22 cellular contexts compared by ENCODE assay signal in the genomic region with DNA sequence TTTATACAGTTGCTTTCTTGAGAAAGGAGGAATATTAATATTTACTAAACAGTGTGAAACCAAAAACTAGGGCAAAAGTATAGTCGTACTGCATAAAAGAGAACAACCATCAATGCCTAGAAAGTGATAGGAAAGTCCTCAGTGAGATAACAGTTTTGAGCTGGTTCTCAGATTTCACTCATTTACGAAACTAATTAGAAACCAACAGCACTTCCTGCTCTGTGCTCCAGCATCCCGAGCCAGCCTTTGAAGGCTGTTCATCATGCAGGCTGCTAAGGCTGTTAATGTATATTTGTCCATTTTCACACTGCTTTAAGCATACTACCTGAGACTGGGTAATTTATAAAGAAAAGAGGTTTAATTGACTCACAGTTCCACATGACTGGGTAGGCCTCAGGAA.
"Had no signal": no experiment of that assay in that cellular context is flagged by ENCODE, and none has a peak within 500 bp of the region (broad histone marks: within the 10 kb centered on the region; RNA-seq: fewer than 3 reads in every experiment).

No MANE protein-coding gene starts in this region.

- H3K9me3 ChIP-seq: MG63 had no signal

- H3K36me3 ChIP-seq: adrenal gland, MG63 had no signal

- H3K27ac ChIP-seq: adrenal gland, VCaP had no signal

- H3K27me3 Mint-ChIP-seq: activated CD4-positive, alpha-beta T cell treated with anti-CD3 and anti-CD28 coated beads for 36 hours; activated CD8-positive, alpha-beta T cell treated with anti-CD3 and anti-CD28 coated beads for 36 hours; activated naive CD8-positive, alpha-beta T cell treated with anti-CD3 and anti-CD28 coated beads, Interleukin-2, amount 10 ng/mL, durations not matched to agents 7 days and 5 days; T-helper 17 cell had no signal

- H3K4me3 Mint-ChIP-seq: activated CD4-positive, alpha-beta T cell treated with anti-CD3 and anti-CD28 coated beads for 36 hours; activated CD8-positive, alpha-beta T cell treated with anti-CD3 and anti-CD28 coated beads for 36 hours; activated naive CD8-positive, alpha-beta T cell treated with anti-CD3 and anti-CD28 coated beads, Interleukin-2, amount 10 ng/mL, durations not matched to agents 7 days and 5 days; T-helper 17 cell had no signal

- H3K4me3 ChIP-seq: adrenal gland, MG63 had no signal

- H3K4me1 ChIP-seq: adrenal gland had no signal

- H3K27ac Mint-ChIP-seq: activated CD4-positive, alpha-beta T cell treated with anti-CD3 and anti-CD28 coated beads for 36 hours; activated CD8-positive, alpha-beta T cell treated with anti-CD3 and anti-CD28 coated beads for 36 hours; activated naive CD8-positive, alpha-beta T cell treated with anti-CD3 and anti-CD28 coated beads, Interleukin-2, amount 10 ng/mL, durations not matched to agents 7 days and 5 days; T-helper 17 cell had no signal

- H3K36me3 Mint-ChIP-seq: activated naive CD8-positive, alpha-beta T cell treated with anti-CD3 and anti-CD28 coated beads, Interleukin-2, amount 10 ng/mL, durations not matched to agents 7 days and 5 days had no signal

- H3K27me3 ChIP-seq: adrenal gland, MG63 had no signal

- H3K4me1 Mint-ChIP-seq: activated CD4-positive, alpha-beta T cell treated with anti-CD3 and anti-CD28 coated beads for 36 hours; activated naive CD8-positive, alpha-beta T cell treated with anti-CD3 and anti-CD28 coated beads, Interleukin-2, amount 10 ng/mL, durations not matched to agents 7 days and 5 days; T-helper 17 cell had no signal

- DNase-seq: activated CD4-positive, alpha-beta T cell treated with anti-CD3 and anti-CD28 coated beads for 36 hours; activated CD8-positive, alpha-beta memory T cell treated with anti-CD3 and anti-CD28 coated beads, Interleukin-2, amount 50 U/mL, for 4 hours; activated CD8-positive, alpha-beta T cell treated with anti-CD3 and anti-CD28 coated beads for 36 hours; activated naive CD4-positive, alpha-beta T cell treated with anti-CD3 and anti-CD28 coated beads, Interleukin-2, amount 50 U/mL, for 16 hours; activated naive CD8-positive, alpha-beta T cell treated with anti-CD3 and anti-CD28 coated beads, Interleukin-2, amount 10 ng/mL, durations not matched to agents 7 days and 5 days; adrenal gland; anterior cingulate cortex; cerebellar nuclear complex; MG63; NCI-H1105; NCI-H1436; NCI-H1694 treated with DMSO at 0.1 percent for 48 hours; NCI-H2029 treated with DMSO at 0.1 percent for 48 hours; NCI-H2227 treated with DMSO at 0.1 percent for 48 hours; NCI-H446 treated with DMSO at 0.1 percent for 48 hours; NCI-H524 treated with DMSO at 0.1 percent for 48 hours; NCI-H774; PC-3; SHP77 treated with DMSO at 0.1 percent for 48 hours; T-helper 17 cell; T-helper 9 cell had no signal
